Comparison of ENCODE assay signal across 7 cellular contexts in genomic region chr1:151993734-151994496, GRCh38. TPM values are rescaled to one million over a fixed set of nuclear protein-coding genes. Genes with fewer than 3 reads are reported as not detected.
A peak's percentile ranks its signal among the peaks of the same experiment; 100 is the strongest.
DNase-seq lines count a peak whose midpoint lies in the region; ATAC-seq lines count a peak whose summit lies in the region.

S100A10 (minus strand) TSS chr1:151993859; CDS start chr1:151986230, 7,629 bp downstream.

- peaks cover 5% of the 10 kb centered on the region for H3K9me3 ChIP-seq in mesenchymal stem cell (ENCODE audit: control insufficient read depth, low read length)

- peak within 1 kb of the TSS; percentile 92 for H3K4me2 ChIP-seq in mesenchymal stem cell (ENCODE audit: low read length, poor library complexity, severe bottlenecking)

- peak; percentile 31 for DNase-seq in NCI-H526 treated with DMSO at 0.1 percent for 48 hours (lab: John Stamatoyannopoulos, UW)
- DNase-seq in activated CD8-positive, alpha-beta memory T cell treated with anti-CD3 and anti-CD28 coated beads for 24 hours = peak; percentile 85
- DNase-seq in effector memory CD8-positive, alpha-beta T cell = peak; percentile 73 to 79 (median 75)
- DNase-seq in mesenchymal stem cell = peak; percentile 77
- peak; percentile 47 to 61 for DNase-seq in stimulated activated CD8-positive, alpha-beta memory T cell treated with anti-CD3 and anti-CD28 coated beads, Interleukin-4, amount 100 ng/mL, for 1 hour (ENCODE audit: low read depth in 2 of 2, low spot score in 1 of 2)

- no peaks in the 10 kb centered on the region for H3K9me3 Mint-ChIP-seq in effector memory CD8-positive, alpha-beta T cell

- H3K4me1 ChIP-seq in mesenchymal stem cell (ENCODE audit: control insufficient read depth, insufficient read depth, low read depth, low read length) = peaks cover 20% of the 10 kb centered on the region

- H2BK5ac ChIP-seq in mesenchymal stem cell (ENCODE audit: low read depth, low read length, poor library complexity, severe bottlenecking) = peak within 1 kb of the TSS; percentile 84

- H4K91ac ChIP-seq in mesenchymal stem cell (ENCODE audit: low read length) = peak within 1 kb of the TSS; percentile 96

- peak within 1 kb of the TSS; percentile 94 for H2BK15ac ChIP-seq in mesenchymal stem cell (ENCODE audit: low read depth, poor library complexity, severe bottlenecking)

- H3K36me3 Mint-ChIP-seq in effector memory CD8-positive, alpha-beta T cell (ENCODE audit: insufficient read depth) = peaks cover 46% of the 10 kb centered on the region

- WGBS in mesenchymal stem cell = 2% methylated on average over 45 of the region's 69 CpGs

- peak within 1 kb of the TSS; percentile 95 to 98 for H3K27ac Mint-ChIP-seq in effector memory CD8-positive, alpha-beta T cell

- H3K27ac ChIP-seq in mesenchymal stem cell (ENCODE audit: low read length, poor library complexity, severe bottlenecking) = peak within 1 kb of the TSS; percentile 91

- H2AK5ac ChIP-seq in mesenchymal stem cell (ENCODE audit: low read length, severe bottlenecking) = peak within 1 kb of the TSS; percentile 59

- H3K18ac ChIP-seq in mesenchymal stem cell (ENCODE audit: low read depth in 1 of 2, low read length in 2 of 2) = peak within 1 kb of the TSS; percentile 85 to 91

- H4K8ac ChIP-seq in mesenchymal stem cell (ENCODE audit: low read length) = peak within 1 kb of the TSS; percentile 89

- peak within 1 kb of the TSS; percentile 97 for H3K4me3 Mint-ChIP-seq in effector memory CD8-positive, alpha-beta T cell

- peak within 1 kb of the TSS; percentile 51 to 84 for H2BK12ac ChIP-seq in mesenchymal stem cell (ENCODE audit: low read length in 2 of 2)

- peak within 1 kb of the TSS; percentile 100 for H3K9ac ChIP-seq in mesenchymal stem cell (ENCODE audit: low read length)

- H3K4me3 ChIP-seq in mesenchymal stem cell (ENCODE audit: insufficient read depth in 1 of 2, low read depth in 1 of 2, low read length in 2 of 2) = peak within 1 kb of the TSS; percentile 87 to 97

- peak within 1 kb of the TSS in 1 of 2 experiments; percentile 84 for H3K23ac ChIP-seq in mesenchymal stem cell (ENCODE audit: low read length in 2 of 2)

- peaks cover 44 to 47% of the 10 kb centered on the region in 2 donors for H3K4me1 Mint-ChIP-seq in effector memory CD8-positive, alpha-beta T cell (ENCODE audit: low read depth in 2 of 2)

- no peaks in the 10 kb centered on the region for H3K27me3 Mint-ChIP-seq in effector memory CD8-positive, alpha-beta T cell

- no peaks in the 10 kb centered on the region for H3K79me1 ChIP-seq in mesenchymal stem cell (replicated peaks; ENCODE audit: low read length, poor library complexity, severe bottlenecking)

- H3K36me3 ChIP-seq in mesenchymal stem cell (ENCODE audit: control insufficient read depth in 1 of 2, insufficient read depth in 2 of 2, low read depth in 1 of 2, low read length in 2 of 2) = peaks cover 0 to 9% of the 10 kb centered on the region in 2 experiments

- no peaks in the 10 kb centered on the region for H3K27me3 ChIP-seq in mesenchymal stem cell (ENCODE audit: control insufficient read depth in 1 of 2, insufficient read depth in 1 of 2, low read length in 2 of 2)

- peak within 1 kb of the TSS; percentile 21 for H2AFZ ChIP-seq in mesenchymal stem cell (ENCODE audit: low read depth, low read length)

- H3K14ac ChIP-seq in mesenchymal stem cell (ENCODE audit: low read length in 2 of 2) = peak within 1 kb of the TSS in 1 of 2 experiments; percentile 90

- H3K4ac ChIP-seq in mesenchymal stem cell (ENCODE audit: low read depth in 1 of 2, low read length in 2 of 2) = peak within 1 kb of the TSS; percentile 52 to 91

- ATAC-seq in GM18867 (IDR thresholded peaks at IDR 0.05; ENCODE audit: unreplicated experiment) = peak; percentile 48
- peak; percentile 71 for ATAC-seq in effector memory CD8-positive, alpha-beta T cell (replicated peaks)
- ATAC-seq in HG02870 (IDR thresholded peaks at IDR 0.05; ENCODE audit: unreplicated experiment) = no peak

- peak within 1 kb of the TSS; percentile 86 for H2BK120ac ChIP-seq in mesenchymal stem cell (ENCODE audit: low read depth, low read length)

RNA-seq across cellular contexts. Expression of gene S100A10, which starts in this region (rescaled TPM):
- polyA plus RNA-seq in mesenchymal stem cell (2013, experiment 1 of 2) = 743 TPM
- polyA plus RNA-seq in mesenchymal stem cell (2013, experiment 2 of 2) = 740 TPM

Comparison
In these comparisons a context has a peak if more than half of its experiments do, and no peak if none do; other contexts are left out.
1. DNase-seq: peak in every context shown above with its lines; median percentile 85 in activated CD8-positive, alpha-beta memory T cell treated with anti-CD3 and anti-CD28 coated beads for 24 hours; 77 in mesenchymal stem cell; 75 in effector memory CD8-positive, alpha-beta T cell; 54 in stimulated activated CD8-positive, alpha-beta memory T cell treated with anti-CD3 and anti-CD28 coated beads, Interleukin-4, amount 100 ng/mL, for 1 hour; 31 in NCI-H526 treated with DMSO at 0.1 percent for 48 hours.